1 cellular context compared by ENCODE assay signal in the genomic region with DNA sequence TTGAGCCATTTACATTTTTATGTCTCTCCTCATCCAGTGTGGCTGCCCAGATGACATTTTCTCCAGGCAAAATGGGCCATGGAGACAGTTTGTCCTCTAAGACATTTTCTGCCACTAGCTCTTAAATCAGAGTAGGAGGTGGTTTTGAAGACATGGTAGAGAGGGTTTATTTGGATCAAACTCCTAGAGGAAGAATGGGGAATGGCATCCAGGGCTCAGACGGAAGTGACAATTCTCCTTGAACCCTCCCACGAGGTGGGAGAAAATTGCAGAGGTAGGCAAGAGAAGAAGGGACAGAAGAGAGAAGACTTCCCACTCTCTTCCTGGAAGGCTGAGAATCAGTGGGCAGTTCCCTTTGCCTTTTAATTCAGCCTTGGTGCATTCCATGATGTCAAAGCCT.
TF ChIP-seq lines count a peak whose summit lies in the region.

No MANE protein-coding gene starts in this region.

TF ChIP-seq in WTC11, 78 proteins besides CTCF, POLR2A, EP300 and RAD21:
- TF ChIP-seq, protein P1, sequence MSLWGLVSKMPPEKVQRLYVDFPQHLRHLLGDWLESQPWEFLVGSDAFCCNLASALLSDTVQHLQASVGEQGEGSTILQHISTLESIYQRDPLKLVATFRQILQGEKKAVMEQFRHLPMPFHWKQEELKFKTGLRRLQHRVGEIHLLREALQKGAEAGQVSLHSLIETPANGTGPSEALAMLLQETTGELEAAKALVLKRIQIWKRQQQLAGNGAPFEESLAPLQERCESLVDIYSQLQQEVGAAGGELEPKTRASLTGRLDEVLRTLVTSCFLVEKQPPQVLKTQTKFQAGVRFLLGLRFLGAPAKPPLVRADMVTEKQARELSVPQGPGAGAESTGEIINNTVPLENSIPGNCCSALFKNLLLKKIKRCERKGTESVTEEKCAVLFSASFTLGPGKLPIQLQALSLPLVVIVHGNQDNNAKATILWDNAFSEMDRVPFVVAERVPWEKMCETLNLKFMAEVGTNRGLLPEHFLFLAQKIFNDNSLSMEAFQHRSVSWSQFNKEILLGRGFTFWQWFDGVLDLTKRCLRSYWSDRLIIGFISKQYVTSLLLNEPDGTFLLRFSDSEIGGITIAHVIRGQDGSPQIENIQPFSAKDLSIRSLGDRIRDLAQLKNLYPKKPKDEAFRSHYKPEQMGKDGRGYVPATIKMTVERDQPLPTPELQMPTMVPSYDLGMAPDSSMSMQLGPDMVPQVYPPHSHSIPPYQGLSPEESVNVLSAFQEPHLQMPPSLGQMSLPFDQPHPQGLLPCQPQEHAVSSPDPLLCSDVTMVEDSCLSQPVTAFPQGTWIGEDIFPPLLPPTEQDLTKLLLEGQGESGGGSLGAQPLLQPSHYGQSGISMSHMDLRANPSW (CRISPR knock-in tag; conservative IDR thresholded peaks at IDR 0.05; ENCODE audit: low read depth): no peak
- TF ChIP-seq FOXP1 (CRISPR knock-in tag; IDR thresholded peaks at IDR 0.05; ENCODE audit: borderline replicate concordance): no peak
- TF ChIP-seq, protein P2, sequence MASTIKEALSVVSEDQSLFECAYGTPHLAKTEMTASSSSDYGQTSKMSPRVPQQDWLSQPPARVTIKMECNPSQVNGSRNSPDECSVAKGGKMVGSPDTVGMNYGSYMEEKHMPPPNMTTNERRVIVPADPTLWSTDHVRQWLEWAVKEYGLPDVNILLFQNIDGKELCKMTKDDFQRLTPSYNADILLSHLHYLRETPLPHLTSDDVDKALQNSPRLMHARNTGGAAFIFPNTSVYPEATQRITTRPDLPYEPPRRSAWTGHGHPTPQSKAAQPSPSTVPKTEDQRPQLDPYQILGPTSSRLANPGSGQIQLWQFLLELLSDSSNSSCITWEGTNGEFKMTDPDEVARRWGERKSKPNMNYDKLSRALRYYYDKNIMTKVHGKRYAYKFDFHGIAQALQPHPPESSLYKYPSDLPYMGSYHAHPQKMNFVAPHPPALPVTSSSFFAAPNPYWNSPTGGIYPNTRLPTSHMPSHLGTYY (CRISPR knock-in tag; IDR thresholded peaks at IDR 0.05): no peak
- no peak for TF ChIP-seq MXD4 (CRISPR knock-in tag; IDR thresholded peaks at IDR 0.05; ENCODE audit: borderline replicate concordance)
